ENCODE assay signal across 8 cellular contexts in the genomic region with DNA sequence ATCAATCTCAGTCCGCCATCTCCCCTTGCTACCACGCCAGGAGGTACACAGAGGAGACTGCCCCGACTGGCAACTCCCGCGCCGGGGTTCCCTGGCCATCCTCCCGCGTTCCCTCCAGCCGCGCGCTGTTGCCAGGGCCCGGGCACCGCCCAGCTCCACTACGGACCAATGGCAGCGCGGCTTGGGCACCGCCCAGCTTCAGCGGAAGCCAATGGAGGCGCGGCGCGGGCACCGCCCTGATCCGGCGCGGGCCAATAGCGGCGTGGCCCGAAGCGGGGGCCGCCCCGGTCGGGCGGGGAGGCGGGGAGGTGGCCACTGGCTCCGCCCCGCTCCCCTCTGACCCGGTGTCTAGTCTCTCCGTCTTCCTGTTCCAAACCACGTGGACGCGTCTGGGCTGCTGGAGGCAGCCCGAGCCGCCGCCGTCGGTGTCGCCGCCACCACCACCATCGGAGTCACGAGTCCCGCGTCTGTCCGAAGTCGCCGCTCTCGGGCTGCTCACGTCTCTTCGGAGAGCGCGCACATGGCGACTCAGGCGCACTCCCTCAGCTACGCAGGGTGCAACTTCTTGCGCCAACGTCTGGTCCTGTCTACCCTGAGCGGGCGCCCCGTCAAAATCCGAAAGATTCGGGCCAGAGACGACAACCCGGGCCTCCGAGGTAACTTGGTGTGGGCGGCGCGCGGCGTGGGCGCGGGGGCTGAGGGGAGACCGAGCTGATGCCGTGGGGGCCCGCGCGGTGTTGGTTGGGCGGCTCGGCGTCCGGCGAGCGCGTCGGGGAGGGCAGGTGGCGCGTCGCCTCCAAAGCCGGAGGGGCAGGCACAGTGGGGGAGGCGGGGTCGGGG. TPM values are rescaled to one million over a fixed set of nuclear protein-coding genes. Genes with fewer than 3 reads are reported as not detected.
DNase-seq lines count a peak whose midpoint lies in the region; TF ChIP-seq lines count a peak whose summit lies in the region.

RCL1 (plus strand) TSS at position 373 of the 840 bp plus-strand sequence; CDS start at position 521, 148 bp downstream.

- H3K9me3 ChIP-seq in SK-N-MC (ENCODE audit: low read depth, low read length) (no peaks in the 10 kb centered on the region), suprapubic skin (no peaks in the 10 kb centered on the region)

- TF ChIP-seq POLR2A in NB4 (IDR thresholded peaks at IDR 0.05; ENCODE audit: extremely low read depth, insufficient read length): peak; percentile 91
- TF ChIP-seq POLR2A in suprapubic skin (IDR thresholded peaks at IDR 0.05): peak; percentile 6 to 67

- 0% methylated on average over 29 of the region's 100 CpGs for WGBS in suprapubic skin

- peak within 1 kb of the TSS; percentile 86 for H3K9ac ChIP-seq in SK-N-MC (ENCODE audit: insufficient read length)

- no peaks in the 10 kb centered on the region for H3K27me3 ChIP-seq in suprapubic skin

- peaks cover 30% of the 10 kb centered on the region for H3K4me1 ChIP-seq in suprapubic skin

- H3K27ac ChIP-seq in SK-N-MC (no peak within 1 kb of the TSS), suprapubic skin (peak within 1 kb of the TSS; percentile 91)

- H3K4me1 Mint-ChIP-seq in HFFc6 (ENCODE audit: low read depth): peaks cover 20% of the 10 kb centered on the region

- TF ChIP-seq CTCF in HFFc6 (IDR thresholded peaks at IDR 0.05) (no peak), NB4 (IDR thresholded peaks at IDR 0.05; ENCODE audit: low read depth, low read length) (no peak), suprapubic skin (IDR thresholded peaks at IDR 0.05) (no peak)

- no peaks in the 10 kb centered on the region for H3K9me3 Mint-ChIP-seq in HFFc6

- no peaks in the 10 kb centered on the region for H3K36me3 Mint-ChIP-seq in HFFc6 (ENCODE audit: low read depth)

- no peaks in the 10 kb centered on the region; the same call in 1 of the 2 replicates for H3K27me3 Mint-ChIP-seq in HFFc6 (ENCODE audit: insufficient read depth)

- H3K36me3 ChIP-seq in SK-N-MC (ENCODE audit: insufficient read depth, low read length) (no peaks in the 10 kb centered on the region), suprapubic skin (no peaks in the 10 kb centered on the region)

- no peak for TF ChIP-seq EP300 in suprapubic skin (IDR thresholded peaks at IDR 0.05)

- H3K4me3 ChIP-seq in NB4 (ENCODE audit: low read depth, low read length) (peak within 1 kb of the TSS; percentile 81), SK-N-MC (peak within 1 kb of the TSS; percentile 97), suprapubic skin (peak within 1 kb of the TSS; percentile 96)

- DNase-seq in GM04503 (ENCODE audit: low read depth) (peak; percentile 67), HFFc6 (peak; percentile 92), NB4 (ENCODE audit: low read depth) (peak; percentile 100), SK-N-MC (ENCODE audit: low read depth, low spot score) (peak; percentile 32), globus pallidus (ENCODE audit: low spot score) (peak; percentile 97), nucleus accumbens (lab: John Stamatoyannopoulos, UW) (peak; percentile 68 to 99 (median 96)), suprapubic skin (ENCODE audit: low spot score in 2 of 2) (peak; percentile 96 to 97)
- DNase-seq in activated naive CD4-positive, alpha-beta T cell treated with anti-CD3 and anti-CD28 coated beads, Interleukin-2, amount 50 U/mL, for 16 hours: peak; percentile 97

- peak within 1 kb of the TSS; percentile 89 for H3K27ac Mint-ChIP-seq in HFFc6

- H3K4me3 Mint-ChIP-seq in HFFc6: peak within 1 kb of the TSS; percentile 99

RNA-seq across cellular contexts. Expression of gene RCL1, which starts in this region (rescaled TPM):
- total RNA-seq in HFFc6 (2021; fragmentation: NEBNext Ultra II Directional; extraction: Animal tissue kit (Norgen Biotek cat#: 25700)): 1 to 10 TPM; 7.4 to 9.8 (median 8.1) TPM
- total RNA-seq in suprapubic skin: 10 to 100 TPM; 44.7 to 75.7 (median 55.5) TPM

Comparison
In these comparisons a context has a peak if more than half of its experiments do, and no peak if none do; other contexts are left out.
1. RNA of gene RCL1 (total RNA-seq): 44.7 to 75.7 TPM in suprapubic skin; 7.4 to 9.8 TPM in HFFc6; every median in the first group is over 4 times any median in the second.
2. DNase-seq: peak in every context shown above with its lines; median percentile 100 in NB4; 97 in activated naive CD4-positive, alpha-beta T cell treated with anti-CD3 and anti-CD28 coated beads, Interleukin-2, amount 50 U/mL, for 16 hours; 97 in globus pallidus; 96 in suprapubic skin; 96 in nucleus accumbens; 92 in HFFc6; 67 in GM04503; 32 in SK-N-MC.
3. Peak in every context shown above with its lines, with median percentiles within 50 percentile points of each other: H3K4me3 ChIP-seq.